ENCODE assay signal across 1 cellular context in the genomic region with DNA sequence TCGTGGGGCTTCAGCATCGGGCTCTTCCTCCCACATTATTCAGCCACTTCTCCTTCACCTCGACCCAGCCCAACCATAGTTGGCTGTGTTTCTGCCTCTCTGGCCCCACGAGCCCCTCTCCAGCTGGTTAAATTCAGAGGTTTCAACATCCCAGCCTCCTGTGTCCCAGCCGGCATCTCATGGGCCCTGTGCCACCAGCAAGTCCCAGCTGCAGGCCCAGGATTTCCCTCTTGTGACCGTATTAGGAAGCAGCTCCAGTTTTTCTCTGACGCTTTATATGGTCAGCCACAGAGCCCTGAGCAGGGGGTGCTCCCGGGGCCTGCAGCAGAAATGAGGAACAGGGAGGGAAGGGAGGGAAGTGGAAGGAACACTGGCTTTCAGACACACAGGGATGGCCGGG.
TF ChIP-seq lines count a peak whose summit lies in the region.

No MANE protein-coding gene starts in this region.

TF ChIP-seq in SK-N-SH, 30 proteins besides CTCF, POLR2A, EP300 and RAD21 (continued from another document):
- TF ChIP-seq, protein P1, sequence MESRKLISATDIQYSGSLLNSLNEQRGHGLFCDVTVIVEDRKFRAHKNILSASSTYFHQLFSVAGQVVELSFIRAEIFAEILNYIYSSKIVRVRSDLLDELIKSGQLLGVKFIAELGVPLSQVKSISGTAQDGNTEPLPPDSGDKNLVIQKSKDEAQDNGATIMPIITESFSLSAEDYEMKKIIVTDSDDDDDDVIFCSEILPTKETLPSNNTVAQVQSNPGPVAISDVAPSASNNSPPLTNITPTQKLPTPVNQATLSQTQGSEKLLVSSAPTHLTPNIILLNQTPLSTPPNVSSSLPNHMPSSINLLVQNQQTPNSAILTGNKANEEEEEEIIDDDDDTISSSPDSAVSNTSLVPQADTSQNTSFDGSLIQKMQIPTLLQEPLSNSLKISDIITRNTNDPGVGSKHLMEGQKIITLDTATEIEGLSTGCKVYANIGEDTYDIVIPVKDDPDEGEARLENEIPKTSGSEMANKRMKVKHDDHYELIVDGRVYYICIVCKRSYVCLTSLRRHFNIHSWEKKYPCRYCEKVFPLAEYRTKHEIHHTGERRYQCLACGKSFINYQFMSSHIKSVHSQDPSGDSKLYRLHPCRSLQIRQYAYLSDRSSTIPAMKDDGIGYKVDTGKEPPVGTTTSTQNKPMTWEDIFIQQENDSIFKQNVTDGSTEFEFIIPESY (IDR thresholded peaks at IDR 0.05; ENCODE audit: borderline replicate concordance, low read depth): no peak
